ENCODE assay signal across 8 cellular contexts in genomic region chr1:246564839-246565750, GRCh38. TPM values are rescaled to one million over a fixed set of nuclear protein-coding genes. Genes with fewer than 3 reads are reported as not detected.
DNase-seq lines count a peak whose midpoint lies in the region; ATAC-seq and TF ChIP-seq lines count a peak whose summit lies in the region.

No MANE protein-coding gene starts in this region.

- no peak for TF ChIP-seq CTCF in progenitor cell of endocrine pancreas (IDR thresholded peaks at IDR 0.05; ENCODE audit: unreplicated experiment)

- no peaks in the 10 kb centered on the region for H3K27me3 Mint-ChIP-seq in progenitor cell of endocrine pancreas

- peak overlapping the region; percentile 91 for H3K4me3 ChIP-seq in GM08714 (ENCODE audit: low read length)

- H3K4me1 Mint-ChIP-seq in progenitor cell of endocrine pancreas (ENCODE audit: low read depth) = peaks cover 23% of the 10 kb centered on the region

- peak overlapping the region; percentile 97 for H3K27ac Mint-ChIP-seq in progenitor cell of endocrine pancreas

- peak overlapping the region; percentile 96 for H3K4me3 Mint-ChIP-seq in progenitor cell of endocrine pancreas (ENCODE audit: low read depth)

- peaks cover 3% of the 10 kb centered on the region for H3K36me3 Mint-ChIP-seq in progenitor cell of endocrine pancreas (ENCODE audit: insufficient read depth)

- DNase-seq in RKO (ENCODE audit: low spot score) (peak; percentile 87), epithelial cell of prostate (ENCODE audit: low read depth, low spot score) (no peak), progenitor cell of endocrine pancreas (ENCODE audit: low spot score, unreplicated experiment) (no peak), NCI-H345 treated with DMSO at 0.1 percent for 48 hours (lab: John Stamatoyannopoulos, UW; ENCODE audit: unreplicated experiment) (no peak), NCI-H1092 treated with DMSO at 0.1 percent for 48 hours (lab: John Stamatoyannopoulos, UW) (no peak)
- DNase-seq in activated CD4-positive, CD25-positive, alpha-beta regulatory T cell (lab: John Stamatoyannopoulos, UW) = no peak

- H3K27ac ChIP-seq in epithelial cell of prostate = peak overlapping the region; percentile 89

- no peaks in the 10 kb centered on the region for H3K9me3 Mint-ChIP-seq in progenitor cell of endocrine pancreas (ENCODE audit: low read depth)

- ATAC-seq in HG03280 (IDR thresholded peaks at IDR 0.05; ENCODE audit: unreplicated experiment) = no peak

RNA-seq across cellular contexts. Expression of gene TFB2M, which starts 1.0 kb away (rescaled TPM):
- total RNA-seq in progenitor cell of endocrine pancreas = 11.6 and 12.4 TPM in 2 replicates

RNA-seq across cellular contexts. Expression of gene CNST, which starts 1.2 kb away (rescaled TPM):
- 25.4 and 28.3 TPM in 2 replicates for total RNA-seq in progenitor cell of endocrine pancreas

RNA-seq across cellular contexts. Expression of gene SMYD3, which starts 58.0 kb away (rescaled TPM):
- 31.9 and 36.5 TPM in 2 replicates for total RNA-seq in progenitor cell of endocrine pancreas
